In the genomic region with DNA sequence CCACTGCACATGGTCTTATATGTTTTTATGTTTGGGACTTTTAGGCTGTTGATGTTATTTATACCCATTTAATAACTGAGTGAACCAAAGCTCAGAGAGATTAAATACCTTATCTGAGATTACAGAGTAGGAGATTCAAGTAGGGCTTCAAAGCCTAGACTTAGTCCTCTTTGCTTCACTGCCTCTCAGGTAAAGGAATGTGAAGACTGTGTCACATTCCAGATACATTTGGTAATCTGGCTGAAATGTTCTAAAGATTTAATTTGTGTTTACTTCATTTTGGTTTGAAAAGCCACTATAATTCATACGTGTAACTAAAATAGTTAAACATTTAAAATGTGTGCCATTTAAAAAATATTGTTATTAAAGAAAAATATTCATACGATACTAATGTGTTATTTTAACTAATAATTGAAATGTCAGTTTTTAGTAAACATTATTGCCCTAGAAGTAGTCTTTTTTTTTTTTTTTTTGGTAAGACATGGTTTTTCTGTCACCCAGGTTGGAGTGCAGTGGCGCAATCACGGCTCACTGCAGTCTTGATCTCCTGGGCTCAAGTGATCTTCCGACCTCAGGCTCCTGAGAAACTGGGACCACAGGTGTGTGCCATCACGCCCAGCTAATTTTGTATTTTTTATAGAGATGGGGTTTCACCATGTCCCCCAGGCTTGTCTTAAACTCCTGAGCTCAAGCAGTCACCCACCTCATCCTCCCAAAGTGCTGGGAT, we compare ENCODE assay signal across 20 cellular contexts. TPM values are rescaled to one million over a fixed set of nuclear protein-coding genes. Genes with fewer than 3 reads are reported as not detected.
DNase-seq lines count a peak whose midpoint lies in the region; TF ChIP-seq lines count a peak whose summit lies in the region.
"Had no signal": no experiment of that assay in that cellular context is flagged by ENCODE, and none has a peak within 500 bp of the region (broad histone marks: within the 10 kb centered on the region; RNA-seq: fewer than 3 reads in every experiment).

No MANE protein-coding gene starts in this region.

- H3K4me3 ChIP-seq in Caco-2 (ENCODE audit: low read depth, low read length): no peak overlapping the region
- H3K4me3 ChIP-seq: MG63 had no signal

- no TSS peak for BruUV-seq in Caco-2 (replicated peaks; lab: Mats Ljungman, UMichigan)

- H3K36me3 Mint-ChIP-seq in Caco-2 (ENCODE audit: insufficient read depth, unreplicated experiment) (peaks cover 25% of the 10 kb centered on the region), progenitor cell of endocrine pancreas (ENCODE audit: insufficient read depth) (peaks cover 5% of the 10 kb centered on the region)

- peaks cover 39% of the 10 kb centered on the region for H3K4me1 ChIP-seq in Caco-2

- H3K9me3 Mint-ChIP-seq in Caco-2 (ENCODE audit: unreplicated experiment): no peaks in the 10 kb centered on the region
- H3K9me3 Mint-ChIP-seq in progenitor cell of endocrine pancreas (ENCODE audit: low read depth): no peaks in the 10 kb centered on the region
- H3K9me3 Mint-ChIP-seq: HFFc6 had no signal

- no peaks in the 10 kb centered on the region for H3K27me3 Mint-ChIP-seq in Caco-2 (ENCODE audit: insufficient read depth, unreplicated experiment)
- H3K27me3 Mint-ChIP-seq in progenitor cell of endocrine pancreas: no peaks in the 10 kb centered on the region

- intact Hi-C loops in Caco-2 (cut with micrococcal nuclease; ENCODE audit: unreplicated experiment): loop anchor here (5.0 kb wide), 1 partner anchor 99 kb away; no protein-coding TSS in a partner anchor

- DNase-seq in Caco-2 (peak; percentile 43 to 44), NCI-H226 (peak; percentile 14), left kidney (ENCODE audit: low read depth, low spot score) (peak; percentile 31), progenitor cell of endocrine pancreas (ENCODE audit: low spot score, unreplicated experiment) (no peak), activated gamma-delta T cell (lab: John Stamatoyannopoulos, UW) (no peak), middle frontal gyrus (ENCODE audit: extremely low spot score, low spot score) (no peak)
- no peak for DNase-seq in activated effector memory CD4-positive, alpha-beta T cell treated with Interleukin-2 at 50 U/mL for 16 hours
- DNase-seq: DMS153, DND-41, H7, HFFc6, KG1, MG63, NCI-H1105 treated with DMSO at 0.1 percent for 48 hours, NCI-H146, NCI-H1930, NCI-H2107, NCI-H526 treated with DMSO at 0.1 percent for 48 hours, RPMI8226, SHP77 had no signal

- no peaks in the 10 kb centered on the region for H3K36me3 ChIP-seq in Caco-2 (ENCODE audit: control insufficient read depth, insufficient read depth, low read length)
- H3K36me3 ChIP-seq: MG63 had no signal

- CTCF ChIA-PET in Caco-2 (lab: Charles Lee): no interaction called here

- no peaks in the 10 kb centered on the region for H3K9me3 ChIP-seq in Caco-2
- H3K9me3 ChIP-seq: MG63 had no signal

- H3K27ac Mint-ChIP-seq in Caco-2 (ENCODE audit: unreplicated experiment) (no peak overlapping the region), progenitor cell of endocrine pancreas (peak overlapping the region; percentile 53)
- H3K27ac Mint-ChIP-seq: HFFc6 had no signal

- H3K4me3 Mint-ChIP-seq in Caco-2 (ENCODE audit: unreplicated experiment): no peak overlapping the region
- H3K4me3 Mint-ChIP-seq in progenitor cell of endocrine pancreas (ENCODE audit: low read depth): no peak overlapping the region
- H3K4me3 Mint-ChIP-seq: HFFc6 had no signal

- TF ChIP-seq CTCF in Caco-2 (IDR thresholded peaks at IDR 0.05; ENCODE audit: insufficient read depth in 1 of 2, low read depth in 1 of 2, low read length in 1 of 2, severe bottlenecking in 1 of 2, unreplicated experiment in 1 of 2) (no peak), progenitor cell of endocrine pancreas (IDR thresholded peaks at IDR 0.05; ENCODE audit: unreplicated experiment) (no peak)

- H3K4me1 Mint-ChIP-seq in Caco-2 (ENCODE audit: low read depth, unreplicated experiment) (peaks cover 32% of the 10 kb centered on the region), progenitor cell of endocrine pancreas (ENCODE audit: low read depth) (peaks cover 12% of the 10 kb centered on the region)

- POLR2A ChIA-PET in Caco-2 (lab: Charles Lee): no interaction called here

- no peaks in the 10 kb centered on the region for H3K27me3 ChIP-seq in Caco-2 (replicated peaks; ENCODE audit: control insufficient read depth, insufficient read depth, low read length)
- H3K27me3 ChIP-seq: MG63 had no signal

RNA-seq across cellular contexts. Expression of a gene that starts 54.3 kb away (rescaled TPM):
- 120 and 126 TPM in 2 replicates for total RNA-seq in Caco-2 (2022)
- total RNA-seq in progenitor cell of endocrine pancreas: 57.0 and 61.2 TPM in 2 replicates

Comparison
In these comparisons a context has a peak if more than half of its experiments do, and no peak if none do; other contexts are left out.
1. DNase-seq: peak in Caco-2 (2 of 2), NCI-H226 (single experiment) and left kidney (single experiment); none in progenitor cell of endocrine pancreas (single experiment), activated effector memory CD4-positive, alpha-beta T cell treated with Interleukin-2 at 50 U/mL for 16 hours (single experiment), activated gamma-delta T cell (single experiment) and middle frontal gyrus (single experiment).